10 cellular contexts compared by ENCODE assay signal in the genomic region with DNA sequence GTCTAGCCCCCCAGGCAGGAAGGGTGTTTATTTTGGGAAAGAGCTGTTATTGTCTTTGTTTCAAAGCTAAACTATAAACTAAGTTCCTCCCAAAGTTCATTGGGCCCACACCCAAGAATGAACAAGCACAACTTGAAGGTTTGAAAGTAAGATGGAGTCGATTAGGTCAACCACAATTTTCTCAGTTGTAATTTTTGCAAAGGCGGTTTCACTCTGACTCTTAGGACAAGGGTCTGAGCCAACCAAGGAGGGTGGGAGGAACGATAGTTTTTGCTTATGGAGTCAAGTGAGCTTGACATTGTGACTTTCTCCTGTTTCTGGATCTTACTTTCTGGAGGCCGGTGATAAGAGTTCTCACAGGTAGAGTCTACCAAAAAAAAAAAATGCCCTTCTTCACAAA. TPM values are rescaled to one million over a fixed set of nuclear protein-coding genes. Genes with fewer than 3 reads are reported as not detected.
DNase-seq lines count a peak whose midpoint lies in the region; ATAC-seq and TF ChIP-seq lines count a peak whose summit lies in the region.
"Had no signal": no experiment of that assay in that cellular context is flagged by ENCODE, and none has a peak within 500 bp of the region (broad histone marks: within the 10 kb centered on the region; RNA-seq: fewer than 3 reads in every experiment).

No MANE protein-coding gene starts in this region.

- no peak overlapping the region for H3K27ac Mint-ChIP-seq in type B pancreatic cell

- H3K4me3 Mint-ChIP-seq in type B pancreatic cell = no peak overlapping the region

- peak overlapping the region; percentile 30; the same call in 1 of the 2 replicates for H3K27ac ChIP-seq in HUES64 (ENCODE audit: low read depth, low read length)
- H3K27ac ChIP-seq: cardiac muscle cell had no signal

- peak; percentile 75 for DNase-seq in GM06990 (ENCODE audit: extremely low read depth, insufficient read length)
- DNase-seq in dermis blood vessel endothelial cell = no peak
- DNase-seq in COLO668 (lab: John Stamatoyannopoulos, UW; ENCODE audit: unreplicated experiment) = no peak
- DNase-seq in type B pancreatic cell (ENCODE audit: extremely low spot score, unreplicated experiment) = no peak
- no peak for DNase-seq in kidney glomerular epithelial cell (lab: John Stamatoyannopoulos, UW)
- DNase-seq: C1 segment of cervical spinal cord had no signal

- no peaks in the 10 kb centered on the region for H3K27me3 ChIP-seq in GM06990 (replicated peaks; ENCODE audit: control insufficient read depth, insufficient read depth, low read length)
- H3K27me3 ChIP-seq in HUES64 (ENCODE audit: insufficient read depth, low read length) = no peaks in the 10 kb centered on the region
- H3K27me3 ChIP-seq: cardiac muscle cell had no signal

- no peak overlapping the region for H3K9ac ChIP-seq in HUES64 (ENCODE audit: low read depth, low read length)

- ATAC-seq in GM19025 (IDR thresholded peaks at IDR 0.05; ENCODE audit: low read depth, unreplicated experiment) (peak; percentile 90), HG02759 (IDR thresholded peaks at IDR 0.05; ENCODE audit: unreplicated experiment) (peak; percentile 93)

- no peaks in the 10 kb centered on the region for H3K27me3 Mint-ChIP-seq in type B pancreatic cell

- H3K4me1 ChIP-seq in HUES64 (ENCODE audit: insufficient read depth, low read length) = peaks cover 27% of the 10 kb centered on the region

- no peaks in the 10 kb centered on the region for H3K9me3 ChIP-seq in HUES64 (ENCODE audit: insufficient read depth, low read depth, low read length)

- no peaks in the 10 kb centered on the region for H3K36me3 Mint-ChIP-seq in type B pancreatic cell

- 95% methylated on average over 4 of the region's 4 CpGs for WGBS in HUES64

- H3K4me3 ChIP-seq in GM06990 (replicated peaks; ENCODE audit: low read depth, low read length) (no peak overlapping the region), HUES64 (ENCODE audit: low read length) (no peak overlapping the region)
- H3K4me3 ChIP-seq: cardiac muscle cell had no signal

- H3K36me3 ChIP-seq in GM06990 (ENCODE audit: control insufficient read depth, insufficient read depth, low read length) (no peaks in the 10 kb centered on the region), HUES64 (ENCODE audit: insufficient read depth, low read length) (no peaks in the 10 kb centered on the region)
- H3K36me3 ChIP-seq: cardiac muscle cell had no signal

- peaks cover 5% of the 10 kb centered on the region for H3K4me1 Mint-ChIP-seq in type B pancreatic cell (ENCODE audit: unreplicated experiment)

- no peaks in the 10 kb centered on the region for H3K9me3 Mint-ChIP-seq in type B pancreatic cell

- no peak for TF ChIP-seq CTCF in GM06990 (IDR thresholded peaks at IDR 0.05; ENCODE audit: insufficient read depth, low read length, poor library complexity, severe bottlenecking)
- TF ChIP-seq CTCF in type B pancreatic cell (conservative IDR thresholded peaks at IDR 0.05) = no peak

RNA-seq across cellular contexts. Expression of a gene that starts 5.8 kb away (rescaled TPM):
- 50.7 TPM for polyA plus RNA-seq in HUES64 (2013, experiment 1 of 2)
- polyA plus RNA-seq in HUES64 (2013, experiment 2 of 2) = 48.3 TPM
- total RNA-seq in dermis blood vessel endothelial cell = 26.5 and 41.0 TPM in 2 replicates
- total RNA-seq in type B pancreatic cell (ENCODE audit: low replicate concordance) = 58.7 and 68.3 TPM in 2 replicates

RNA-seq across cellular contexts. Expression of a gene that starts 24.3 kb away (rescaled TPM):
- polyA plus RNA-seq in HUES64 (2013, experiment 1 of 2) = 32.4 TPM
- 39.2 TPM for polyA plus RNA-seq in HUES64 (2013, experiment 2 of 2)
- total RNA-seq in dermis blood vessel endothelial cell (30.0 and 36.7 TPM in 2 replicates), type B pancreatic cell (ENCODE audit: low replicate concordance) (38.0 and 38.3 TPM in 2 replicates)
